In the genomic region with DNA sequence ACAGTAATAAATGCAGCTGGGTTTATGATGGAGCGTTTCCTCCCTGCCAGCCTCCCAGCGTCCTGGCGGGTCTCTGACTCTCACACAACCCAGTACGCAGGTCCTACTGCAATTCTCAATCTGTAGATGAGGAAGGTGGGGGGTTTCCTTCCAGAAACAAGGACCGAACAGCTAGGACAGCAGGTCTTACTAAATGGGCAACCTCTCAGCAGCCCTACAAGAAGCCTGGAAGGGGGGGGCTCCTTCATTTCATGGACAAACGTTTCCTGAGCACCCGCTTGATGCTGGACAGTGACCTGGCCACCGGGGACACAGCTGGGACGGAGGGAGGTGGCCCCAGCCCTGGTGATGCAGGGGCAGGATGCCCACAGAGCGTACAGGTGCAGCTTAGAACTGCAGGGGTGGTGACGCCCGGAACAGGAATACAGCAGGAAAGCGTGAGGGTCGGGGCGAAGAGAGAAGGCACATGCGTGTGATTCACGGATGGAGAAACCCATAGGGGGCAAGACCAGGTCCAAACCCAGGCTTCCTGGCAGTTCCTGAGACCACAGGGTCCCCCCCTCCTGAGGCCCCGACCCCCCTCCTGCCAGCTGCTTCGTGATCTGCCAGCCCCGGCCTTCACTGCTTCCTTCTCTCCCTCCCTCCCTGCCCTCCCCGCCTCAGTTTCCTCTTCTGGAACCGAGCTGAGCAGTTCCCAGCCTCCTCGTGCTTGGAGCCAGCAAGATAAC, we compare ENCODE assay signal across 8 cellular contexts. TPM values are rescaled to one million over a fixed set of nuclear protein-coding genes. Genes with fewer than 3 reads are reported as not detected.
DNase-seq lines count a peak whose midpoint lies in the region; ATAC-seq and TF ChIP-seq lines count a peak whose summit lies in the region.

No MANE protein-coding gene starts in this region.

- TF ChIP-seq CTCF in lower lobe of right lung (IDR thresholded peaks at IDR 0.05), result no peak
- TF ChIP-seq CTCF in upper lobe of right lung (IDR thresholded peaks at IDR 0.05), result no peak

- H3K9me3 Mint-ChIP-seq in activated T-cell treated with anti-CD3 and anti-CD28 coated beads, Interleukin-2, amount 50 U/mL, for 4 hours, result no peaks in the 10 kb centered on the region
- no peaks in the 10 kb centered on the region for H3K9me3 Mint-ChIP-seq in activated naive CD8-positive, alpha-beta T cell treated with anti-CD3 and anti-CD28 coated beads for 36 hours

- peak; percentile 42 to 59 for ATAC-seq in activated T-cell treated with anti-CD3 and anti-CD28 coated beads, Interleukin-2, amount 50 U/mL, for 4 hours
- ATAC-seq in lower lobe of right lung (no peak), upper lobe of right lung (no peak)

- DNase-seq in activated T-cell treated with anti-CD3 and anti-CD28 coated beads, Interleukin-2, amount 50 U/mL, for 4 hours, result no peak
- DNase-seq in activated T-cell treated with anti-CD3 and anti-CD28 coated beads, Interleukin-2, amount 50 U/mL, for 48 hours, result no peak
- DNase-seq in activated naive CD8-positive, alpha-beta T cell treated with anti-CD3 and anti-CD28 coated beads for 36 hours, result no peak
- DNase-seq in lower lobe of right lung (no peak), upper lobe of right lung (peak; percentile 60), NCI-H2171 (lab: John Stamatoyannopoulos, UW) (no peak), medulla oblongata (ENCODE audit: extremely low spot score) (no peak), HPDE6-E6E7 (ENCODE audit: extremely low spot score) (no peak)

- no peaks in the 10 kb centered on the region for H3K36me3 Mint-ChIP-seq in activated T-cell treated with anti-CD3 and anti-CD28 coated beads, Interleukin-2, amount 50 U/mL, for 4 hours (ENCODE audit: insufficient read depth)
- no peaks in the 10 kb centered on the region for H3K36me3 Mint-ChIP-seq in activated naive CD8-positive, alpha-beta T cell treated with anti-CD3 and anti-CD28 coated beads for 36 hours

- H3K4me1 Mint-ChIP-seq in activated T-cell treated with anti-CD3 and anti-CD28 coated beads, Interleukin-2, amount 50 U/mL, for 4 hours (ENCODE audit: low read depth), result peaks cover 6% of the 10 kb centered on the region
- H3K4me1 Mint-ChIP-seq in activated naive CD8-positive, alpha-beta T cell treated with anti-CD3 and anti-CD28 coated beads for 36 hours, result peaks cover 5% of the 10 kb centered on the region

- peaks cover 17% of the 10 kb centered on the region for H3K4me1 ChIP-seq in lower lobe of right lung
- peaks cover 13% of the 10 kb centered on the region for H3K4me1 ChIP-seq in upper lobe of right lung

- H3K4me3 Mint-ChIP-seq in activated T-cell treated with anti-CD3 and anti-CD28 coated beads, Interleukin-2, amount 50 U/mL, for 4 hours, result peak overlapping the region; percentile 82
- peak overlapping the region; percentile 70 for H3K4me3 Mint-ChIP-seq in activated naive CD8-positive, alpha-beta T cell treated with anti-CD3 and anti-CD28 coated beads for 36 hours

- H3K27ac ChIP-seq in lower lobe of right lung, result no peak overlapping the region
- H3K27ac ChIP-seq in upper lobe of right lung, result no peak overlapping the region

- H3K4me3 ChIP-seq in lower lobe of right lung (peak overlapping the region; percentile 55), upper lobe of right lung (peak overlapping the region; percentile 48)

- H3K9me3 ChIP-seq in lower lobe of right lung (no peaks in the 10 kb centered on the region), upper lobe of right lung (no peaks in the 10 kb centered on the region)

- H3K27me3 ChIP-seq in lower lobe of right lung (ENCODE audit: low read depth) (peaks cover 48% of the 10 kb centered on the region), upper lobe of right lung (peaks cover 25% of the 10 kb centered on the region)

- H3K36me3 ChIP-seq in lower lobe of right lung, result no peaks in the 10 kb centered on the region
- H3K36me3 ChIP-seq in upper lobe of right lung, result no peaks in the 10 kb centered on the region

- intact Hi-C loops in lower lobe of right lung (cut with DNase I), result no loop called here
- intact Hi-C loops in upper lobe of right lung (cut with DNase I), result no loop called here

- peaks cover 21% of the 10 kb centered on the region for H3K27me3 Mint-ChIP-seq in activated T-cell treated with anti-CD3 and anti-CD28 coated beads, Interleukin-2, amount 50 U/mL, for 4 hours (ENCODE audit: low read depth)
- H3K27me3 Mint-ChIP-seq in activated naive CD8-positive, alpha-beta T cell treated with anti-CD3 and anti-CD28 coated beads for 36 hours, result peaks cover 24% of the 10 kb centered on the region

- H3K27ac Mint-ChIP-seq in activated naive CD8-positive, alpha-beta T cell treated with anti-CD3 and anti-CD28 coated beads for 36 hours, result no peak overlapping the region

RNA-seq across cellular contexts. Expression of gene C2CD4C, which starts 0.7 kb away (rescaled TPM):
- total RNA-seq in activated T-cell treated with anti-CD3 and anti-CD28 coated beads, Interleukin-2, amount 50 U/mL, for 4 hours, result under 1 TPM in 2 of 3 donors, not detected in 1; 0.11 to 0.14 TPM
- total RNA-seq in activated naive CD8-positive, alpha-beta T cell treated with anti-CD3 and anti-CD28 coated beads for 36 hours, result under 1 TPM; 0.12 to 0.19 TPM
- total RNA-seq in lower lobe of right lung, result 2.2 TPM
- total RNA-seq in upper lobe of right lung, result 2.6 TPM

RNA-seq across cellular contexts. Expression of gene SHC2, which starts 51.2 kb away (rescaled TPM):
- total RNA-seq in activated T-cell treated with anti-CD3 and anti-CD28 coated beads, Interleukin-2, amount 50 U/mL, for 4 hours, result under 1 TPM; 0.16 to 0.33 (median 0.26) TPM
- under 1 TPM in 1 of 2 experiments, not detected in 1; 0.32 TPM for total RNA-seq in activated naive CD8-positive, alpha-beta T cell treated with anti-CD3 and anti-CD28 coated beads for 36 hours
- total RNA-seq in lower lobe of right lung, result 24.0 TPM
- 37.8 TPM for total RNA-seq in upper lobe of right lung

Comparison
In these comparisons a context has a peak if more than half of its experiments do, and no peak if none do; other contexts are left out.
1. ATAC-seq: peak in activated T-cell treated with anti-CD3 and anti-CD28 coated beads, Interleukin-2, amount 50 U/mL, for 4 hours (2 of 2); none in lower lobe of right lung (0 of 2) and upper lobe of right lung (single experiment).
2. RNA of gene SHC2, which starts 51.2 kb away (total RNA-seq): 37.8 TPM in upper lobe of right lung (single experiment) and 24.0 TPM in lower lobe of right lung (single experiment); 0.32 TPM in activated naive CD8-positive, alpha-beta T cell treated with anti-CD3 and anti-CD28 coated beads for 36 hours and 0.16 to 0.33 TPM in activated T-cell treated with anti-CD3 and anti-CD28 coated beads, Interleukin-2, amount 50 U/mL, for 4 hours; every median in the first group is over 10 times any median in the second.